ENCODE assay signal across 12 cellular contexts in genomic region chr4:126916626-126917140, GRCh38.
DNase-seq lines count a peak whose midpoint lies in the region; ATAC-seq and TF ChIP-seq lines count a peak whose summit lies in the region.
"Had no signal": no experiment of that assay in that cellular context is flagged by ENCODE, and none has a peak within 500 bp of the region (broad histone marks: within the 10 kb centered on the region; RNA-seq: fewer than 3 reads in every experiment).

No MANE protein-coding gene starts in this region.

- H3K9me3 Mint-ChIP-seq in mesothelial cell of epicardium (peaks cover 29% of the 10 kb centered on the region), GM23338 (no peaks in the 10 kb centered on the region)

- dilution Hi-C loops in mammary epithelial cell (cut with HindIII; ENCODE audit: low sequenced_read_pairs) = no loop called here

- ATAC-seq in HG02885 (IDR thresholded peaks at IDR 0.05; ENCODE audit: poor library complexity, unreplicated experiment) (no peak), GM23338 (no peak)
- ATAC-seq: activated T-cell treated with anti-CD3 and anti-CD28 coated beads, Interleukin-2, amount 50 U/mL, for 4 hours; stimulated activated effector memory CD8-positive, alpha-beta T cell treated with anti-CD3 and anti-CD28 coated beads, Interleukin-12 subunit alpha, Interleukin-12 subunit beta, amount 100 ng/mL, for 72 hours had no signal

- H3K27me3 Mint-ChIP-seq in mesothelial cell of epicardium (ENCODE audit: low read depth) (no peaks in the 10 kb centered on the region), GM23338 (ENCODE audit: insufficient read depth, low read depth, poor library complexity) (peaks cover 2% of the 10 kb centered on the region)

- CTCF ChIA-PET in mammary epithelial cell (lab: Charles Lee; ENCODE audit: low non-redundant PET) = no interaction called here

- no peaks in the 10 kb centered on the region for H3K9me3 ChIP-seq in mammary epithelial cell (replicated peaks; ENCODE audit: insufficient read depth, low read length)

- H3K9ac ChIP-seq in mammary epithelial cell (ENCODE audit: insufficient read depth, low read length) = no peak overlapping the region

- H3F3A ChIP-seq in GM23338 (replicated peaks; ENCODE audit: low read depth) = no peaks in the 10 kb centered on the region

- H3K4me1 Mint-ChIP-seq in mesothelial cell of epicardium (peaks cover 15% of the 10 kb centered on the region), GM23338 (no peaks in the 10 kb centered on the region)
- H3K4me1 Mint-ChIP-seq: stimulated activated effector memory CD8-positive, alpha-beta T cell treated with anti-CD3 and anti-CD28 coated beads, Interleukin-12 subunit alpha, Interleukin-12 subunit beta, amount 100 ng/mL, for 72 hours had no signal

- H3K79me2 ChIP-seq in mammary epithelial cell (ENCODE audit: insufficient read depth, low read length) (no peaks in the 10 kb centered on the region), GM23338 (replicated peaks; ENCODE audit: insufficient read depth) (no peaks in the 10 kb centered on the region)

- H3K36me3 Mint-ChIP-seq in mesothelial cell of epicardium = no peaks in the 10 kb centered on the region
- peaks cover 3% of the 10 kb centered on the region; the same call in 1 of the 3 replicates for H3K36me3 Mint-ChIP-seq in GM23338 (ENCODE audit: low read depth)
- H3K36me3 Mint-ChIP-seq: stimulated activated effector memory CD8-positive, alpha-beta T cell treated with anti-CD3 and anti-CD28 coated beads, Interleukin-12 subunit alpha, Interleukin-12 subunit beta, amount 100 ng/mL, for 72 hours had no signal

- H3K27ac ChIP-seq in mammary epithelial cell (ENCODE audit: insufficient read depth, low read depth, low read length) (no peak overlapping the region), GM23338 (ENCODE audit: low read depth) (no peak overlapping the region)
- H3K27ac ChIP-seq: heart right ventricle had no signal

- H2AFZ ChIP-seq in mammary epithelial cell (ENCODE audit: low read depth, low read length) (peak overlapping the region; percentile 88), GM23338 (no peak overlapping the region; the same call in 1 of the 2 replicates)

- H3K4me2 ChIP-seq in mammary epithelial cell (ENCODE audit: insufficient read depth, low read depth, low read length) = peak overlapping the region; percentile 67
- no peak overlapping the region for H3K4me2 ChIP-seq in GM23338

- TF ChIP-seq CTCF in AG09319 (IDR thresholded peaks at IDR 0.05; ENCODE audit: low read depth, low read length) = no peak; the same call in 1 of the 2 replicates
- TF ChIP-seq CTCF in mammary epithelial cell (conservative IDR thresholded peaks at IDR 0.05 in 1 of 2, IDR thresholded peaks at IDR 0.05 in 1 of 2; ENCODE audit: extremely low read depth in 1 of 2, insufficient read depth in 1 of 2, low read depth in 1 of 2, low read length in 2 of 2) = peak; percentile 1
- TF ChIP-seq CTCF in mesothelial cell of epicardium (IDR thresholded peaks at IDR 0.05; ENCODE audit: unreplicated experiment) = no peak
- no peak for TF ChIP-seq CTCF in GM23338 (conservative IDR thresholded peaks at IDR 0.05; ENCODE audit: low read depth in 2 of 2)

- WGBS in mammary epithelial cell (ENCODE audit: low coverage, missing lambda C conversion rate) = 10% methylated on average over 10 of the region's 10 CpGs

- H3K36me3 ChIP-seq in mammary epithelial cell (ENCODE audit: insufficient read depth, low read length) (no peaks in the 10 kb centered on the region), GM23338 (ENCODE audit: insufficient read depth) (no peaks in the 10 kb centered on the region)
- H3K36me3 ChIP-seq: heart right ventricle had no signal

- no peak overlapping the region for H3K4me3 Mint-ChIP-seq in mesothelial cell of epicardium
- H3K4me3 Mint-ChIP-seq in GM23338 = no peak overlapping the region
- H3K4me3 Mint-ChIP-seq: activated T-cell treated with anti-CD3 and anti-CD28 coated beads, Interleukin-2, amount 50 U/mL, for 4 hours; stimulated activated effector memory CD8-positive, alpha-beta T cell treated with anti-CD3 and anti-CD28 coated beads, Interleukin-12 subunit alpha, Interleukin-12 subunit beta, amount 100 ng/mL, for 72 hours had no signal

- no peaks in the 10 kb centered on the region for H3K9me2 ChIP-seq in GM23338 (ENCODE audit: insufficient read depth)

- H3K27ac Mint-ChIP-seq in mesothelial cell of epicardium (peak overlapping the region; percentile 30), GM23338 (no peak overlapping the region)
- H3K27ac Mint-ChIP-seq: stimulated activated effector memory CD8-positive, alpha-beta T cell treated with anti-CD3 and anti-CD28 coated beads, Interleukin-12 subunit alpha, Interleukin-12 subunit beta, amount 100 ng/mL, for 72 hours had no signal

- in situ Hi-C loops in mammary epithelial cell (cut with MboI; ENCODE audit: low sequenced_read_pairs in 2 of 2) = no loop called here

- intact Hi-C loops in mammary epithelial cell (cut with micrococcal nuclease) = no loop called here

- H3K4me1 ChIP-seq in mammary epithelial cell (ENCODE audit: insufficient read depth, low read length) (peaks cover 9% of the 10 kb centered on the region), GM23338 (ENCODE audit: insufficient read depth) (no peaks in the 10 kb centered on the region)
- H3K4me1 ChIP-seq: heart right ventricle had no signal

- DNase-seq in AG09319 (ENCODE audit: extremely low read depth, low read depth) (peak; percentile 87), NCI-H1092 treated with DMSO at 0.1 percent for 48 hours (lab: John Stamatoyannopoulos, UW) (peak; percentile 49), mammary epithelial cell (peak; percentile 31), mesothelial cell of epicardium (ENCODE audit: low spot score in 2 of 2, unreplicated experiment in 2 of 2) (no peak), SHP77 treated with DMSO at 0.1 percent for 48 hours (lab: John Stamatoyannopoulos, UW) (no peak), GM23338 (ENCODE audit: low spot score) (no peak), NOMO-1 treated with dmso at 0.1 percent for 144 hours (lab: John Stamatoyannopoulos, UW; ENCODE audit: unreplicated experiment) (no peak)
- DNase-seq: activated T-cell treated with anti-CD3 and anti-CD28 coated beads, Interleukin-2, amount 50 U/mL, for 4 hours; heart right ventricle; NCI-H1436 treated with DMSO at 0.1 percent for 48 hours had no signal

- no TSS peak for BruUV-seq in mammary epithelial cell (replicated peaks; lab: Mats Ljungman, UMichigan)

- no peak overlapping the region for H3K4me3 ChIP-seq in mammary epithelial cell (replicated peaks in 1 of 3; ENCODE audit: insufficient read depth in 1 of 3, low read depth in 2 of 3, low read length in 3 of 3)
- no peak overlapping the region for H3K4me3 ChIP-seq in GM23338
- H3K4me3 ChIP-seq: heart right ventricle had no signal

- no peaks in the 10 kb centered on the region for H4K20me1 ChIP-seq in mammary epithelial cell (ENCODE audit: insufficient read depth, low read length)
- H4K20me1 ChIP-seq in GM23338 (replicated peaks; ENCODE audit: insufficient read depth) = no peaks in the 10 kb centered on the region

- H3K27me3 ChIP-seq in mammary epithelial cell (ENCODE audit: insufficient read depth, low read length) = no peaks in the 10 kb centered on the region
- H3K27me3 ChIP-seq in GM23338 (ENCODE audit: insufficient read depth) = no peaks in the 10 kb centered on the region
- H3K27me3 ChIP-seq: heart right ventricle had no signal

TF ChIP-seq in GM23338, 12 proteins besides CTCF, POLR2A, EP300 and RAD21:
- TF ChIP-seq EZH2phosphoT487 (IDR thresholded peaks at IDR 0.05; ENCODE audit: unreplicated experiment) = no peak
- no peak for TF ChIP-seq POLR2AphosphoS5 (IDR thresholded peaks at IDR 0.05; ENCODE audit: low read depth)
- TF ChIP-seq CREB1 (CRISPR knock-in tag; IDR thresholded peaks at IDR 0.05; ENCODE audit: low read depth) = no peak
- no peak for TF ChIP-seq NANOG (IDR thresholded peaks at IDR 0.05; ENCODE audit: borderline replicate concordance)
- no peak for TF ChIP-seq EZH2 (IDR thresholded peaks at IDR 0.05; ENCODE audit: low read depth, unreplicated experiment)
- TF ChIP-seq JUNB (IDR thresholded peaks at IDR 0.05; ENCODE audit: unreplicated experiment) = no peak
- TF ChIP-seq ETS1 (IDR thresholded peaks at IDR 0.05) = no peak
- TF ChIP-seq ZNF331 (CRISPR knock-in tag; IDR thresholded peaks at IDR 0.05; ENCODE audit: low read depth) = no peak
- TF ChIP-seq REST (IDR thresholded peaks at IDR 0.05; ENCODE audit: unreplicated experiment) = no peak
- TF ChIP-seq STAT1 (IDR thresholded peaks at IDR 0.05; ENCODE audit: unreplicated experiment) = no peak

Comparison
In these comparisons a context has a peak if more than half of its experiments do, and no peak if none do; other contexts are left out.
1. DNase-seq: peak in AG09319 (single experiment), NCI-H1092 treated with DMSO at 0.1 percent for 48 hours (single experiment) and mammary epithelial cell (single experiment); none in mesothelial cell of epicardium (0 of 2), SHP77 treated with DMSO at 0.1 percent for 48 hours (single experiment), GM23338 (single experiment) and NOMO-1 treated with dmso at 0.1 percent for 144 hours (single experiment).
2. CTCF ChIP-seq: peak in mammary epithelial cell (2 of 2); none in AG09319 (single experiment), mesothelial cell of epicardium (single experiment) and GM23338 (0 of 2).